In the genomic region with DNA sequence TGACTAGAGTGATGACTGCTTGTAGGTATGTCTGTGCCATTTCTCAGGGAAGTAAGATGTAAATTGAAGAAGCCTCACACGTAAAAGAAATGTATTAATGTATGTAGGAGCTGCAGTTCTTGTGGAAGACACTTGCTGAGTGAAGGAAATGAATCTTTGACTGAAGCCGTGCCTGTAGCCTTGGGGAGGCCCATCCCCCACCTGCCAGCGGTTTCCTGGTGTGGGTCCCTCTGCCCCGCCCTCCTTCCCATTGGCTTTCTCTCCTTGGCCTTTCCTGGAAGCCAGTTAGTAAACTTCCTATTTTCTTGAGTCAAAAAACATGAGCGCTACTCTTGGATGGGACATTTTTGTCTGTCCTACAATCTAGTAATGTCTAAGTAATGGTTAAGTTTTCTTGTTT, we compare ENCODE assay signal across 18 cellular contexts. TPM values are rescaled to one million over a fixed set of nuclear protein-coding genes. Genes with fewer than 3 reads are reported as not detected.
A peak's percentile ranks its signal among the peaks of the same experiment; 100 is the strongest.
DNase-seq lines count a peak whose midpoint lies in the region; ATAC-seq, FAIRE-seq and TF ChIP-seq lines count a peak whose summit lies in the region.
"Had no signal": no experiment of that assay in that cellular context is flagged by ENCODE, and none has a peak within 500 bp of the region (broad histone marks: within the 10 kb centered on the region; RNA-seq: fewer than 3 reads in every experiment).

No MANE protein-coding gene starts in this region.

- no peaks in the 10 kb centered on the region for H4K20me1 ChIP-seq in PC-9 (ENCODE audit: insufficient read depth)

- H3K4me1 ChIP-seq in lower lobe of right lung (peaks cover 15% of the 10 kb centered on the region), PC-9 (replicated peaks; ENCODE audit: insufficient read depth) (no peaks in the 10 kb centered on the region)
- H3K4me1 ChIP-seq: pancreas had no signal

- H3K9me3 Mint-ChIP-seq in T-helper 2 cell treated with Interferon-gamma antibody and Interleukin-4, amounts not matched to agents 5 μg/mL and 100 μg/mL, for 36 hours, result no peaks in the 10 kb centered on the region
- no peaks in the 10 kb centered on the region for H3K9me3 Mint-ChIP-seq in activated CD8-positive, alpha-beta memory T cell treated with anti-CD3 and anti-CD28 coated beads, Interleukin-2, amount 10 ng/mL, durations not matched to agents 7 days and 5 days (ENCODE audit: low read depth)

- H3K36me3 ChIP-seq in lower lobe of right lung (no peaks in the 10 kb centered on the region), PC-9 (ENCODE audit: low read depth) (no peaks in the 10 kb centered on the region)
- H3K36me3 ChIP-seq: pancreas, transverse colon had no signal

- peak overlapping the region; percentile 75 for H3K27ac Mint-ChIP-seq in T-helper 2 cell treated with Interferon-gamma antibody and Interleukin-4, amounts not matched to agents 5 μg/mL and 100 μg/mL, for 36 hours
- H3K27ac Mint-ChIP-seq in activated CD8-positive, alpha-beta memory T cell treated with anti-CD3 and anti-CD28 coated beads, Interleukin-2, amount 10 ng/mL, durations not matched to agents 7 days and 5 days, result peak overlapping the region; percentile 41

- TF ChIP-seq CTCF in lower lobe of right lung (IDR thresholded peaks at IDR 0.05) (no peak), PC-9 (conservative IDR thresholded peaks at IDR 0.05) (no peak)

- H3K4me3 ChIP-seq in lower lobe of right lung, result no peak overlapping the region
- no peak overlapping the region for H3K4me3 ChIP-seq in PC-9
- H3K4me3 ChIP-seq: coronary artery, pancreas, transverse colon had no signal

- intact Hi-C loops in lower lobe of right lung (cut with DNase I), result no loop called here
- intact Hi-C loops in PC-9 (cut with micrococcal nuclease; ENCODE audit: unreplicated experiment), result loop anchor here (5.0 kb wide), 1 partner anchor 221 kb away; no protein-coding TSS in a partner anchor

- ATAC-seq in activated CD8-positive, alpha-beta memory T cell treated with anti-CD3 and anti-CD28 coated beads, Interleukin-2, amount 10 ng/mL, durations not matched to agents 7 days and 5 days, result no peak
- no peak for ATAC-seq in lower lobe of right lung

- peaks cover 76% of the 10 kb centered on the region for H3K4me1 Mint-ChIP-seq in T-helper 2 cell treated with Interferon-gamma antibody and Interleukin-4, amounts not matched to agents 5 μg/mL and 100 μg/mL, for 36 hours (ENCODE audit: low read depth)
- peaks cover 55% of the 10 kb centered on the region for H3K4me1 Mint-ChIP-seq in activated CD8-positive, alpha-beta memory T cell treated with anti-CD3 and anti-CD28 coated beads, Interleukin-2, amount 10 ng/mL, durations not matched to agents 7 days and 5 days

- H3K4me3 Mint-ChIP-seq in T-helper 2 cell treated with Interferon-gamma antibody and Interleukin-4, amounts not matched to agents 5 μg/mL and 100 μg/mL, for 36 hours, result peak overlapping the region; percentile 6
- no peak overlapping the region for H3K4me3 Mint-ChIP-seq in activated CD8-positive, alpha-beta memory T cell treated with anti-CD3 and anti-CD28 coated beads, Interleukin-2, amount 10 ng/mL, durations not matched to agents 7 days and 5 days

- BruUV-seq in PC-9 (replicated peaks; lab: Mats Ljungman, UMichigan), result no TSS peak

- no peaks in the 10 kb centered on the region for H3K27me3 ChIP-seq in lower lobe of right lung (ENCODE audit: low read depth)
- peaks cover 91% of the 10 kb centered on the region for H3K27me3 ChIP-seq in PC-9 (ENCODE audit: insufficient read depth, low read depth)
- H3K27me3 ChIP-seq: pancreas had no signal

- H3K27ac ChIP-seq in lower lobe of right lung (peak overlapping the region; percentile 47), PC-9 (no peak overlapping the region)
- H3K27ac ChIP-seq: pancreas, transverse colon had no signal

- no peak overlapping the region for H2AFZ ChIP-seq in PC-9

- H3K9me2 ChIP-seq in PC-9 (ENCODE audit: insufficient read depth), result no peaks in the 10 kb centered on the region

- no peak for DNase-seq in T-helper 2 cell treated with Interferon-gamma antibody and Interleukin-4, amounts not matched to agents 5 μg/mL and 100 μg/mL, for 36 hours (ENCODE audit: low spot score)
- no peak for DNase-seq in T-helper 2 cell
- DNase-seq in GM18507 (ENCODE audit: extremely low spot score, insufficient read length, low read depth), result no peak
- DNase-seq in activated CD8-positive, alpha-beta memory T cell treated with anti-CD3 and anti-CD28 coated beads, Interleukin-2, amount 10 ng/mL, durations not matched to agents 7 days and 5 days, result no peak
- DNase-seq in lower lobe of right lung, result no peak
- DNase-seq in nucleus accumbens (lab: John Stamatoyannopoulos, UW), result no peak
- no peak for DNase-seq in PC-9
- DNase-seq in NCI-H2196 treated with DMSO at 0.1 percent for 48 hours (lab: John Stamatoyannopoulos, UW; ENCODE audit: unreplicated experiment), result no peak
- DNase-seq: activated CD4-positive, CD25-positive, alpha-beta regulatory T cell; midbrain; NCI-H2107; stimulated activated CD4-positive, alpha-beta T cell treated with anti-CD3 and anti-CD28 coated beads, Interleukin-4, amount 100 ng/mL, for 24 hours; transverse colon had no signal

- peaks cover 90% of the 10 kb centered on the region for H3K36me3 Mint-ChIP-seq in T-helper 2 cell treated with Interferon-gamma antibody and Interleukin-4, amounts not matched to agents 5 μg/mL and 100 μg/mL, for 36 hours (ENCODE audit: low read depth)
- peaks cover 90% of the 10 kb centered on the region for H3K36me3 Mint-ChIP-seq in activated CD8-positive, alpha-beta memory T cell treated with anti-CD3 and anti-CD28 coated beads, Interleukin-2, amount 10 ng/mL, durations not matched to agents 7 days and 5 days

- no peaks in the 10 kb centered on the region for H3F3A ChIP-seq in PC-9 (ENCODE audit: insufficient read depth, low read depth)

- H3K4me2 ChIP-seq in PC-9, result no peak overlapping the region

- H3K79me2 ChIP-seq in PC-9 (ENCODE audit: low read depth), result no peaks in the 10 kb centered on the region

- no peaks in the 10 kb centered on the region for H3K27me3 Mint-ChIP-seq in T-helper 2 cell treated with Interferon-gamma antibody and Interleukin-4, amounts not matched to agents 5 μg/mL and 100 μg/mL, for 36 hours (ENCODE audit: low read depth)
- H3K27me3 Mint-ChIP-seq in activated CD8-positive, alpha-beta memory T cell treated with anti-CD3 and anti-CD28 coated beads, Interleukin-2, amount 10 ng/mL, durations not matched to agents 7 days and 5 days, result no peaks in the 10 kb centered on the region

- POLR2A ChIA-PET in PC-9 (lab: Charles Lee; ENCODE audit: unreplicated experiment), result no interaction called here

- CTCF ChIA-PET in activated CD8-positive, alpha-beta memory T cell treated with anti-CD3 and anti-CD28 coated beads, Interleukin-2, amount 10 ng/mL, durations not matched to agents 7 days and 5 days (lab: Charles Lee), result interaction anchor here (1.3 kb wide), 1 partner anchor 217 kb away, joined by 3 read pairs; no protein-coding TSS in a partner anchor
- CTCF ChIA-PET in PC-9 (lab: Charles Lee), result no interaction called here

- H3K9me3 ChIP-seq in lower lobe of right lung, result no peaks in the 10 kb centered on the region
- no peaks in the 10 kb centered on the region for H3K9me3 ChIP-seq in PC-9 (ENCODE audit: insufficient read depth, low read depth)
- H3K9me3 ChIP-seq: pancreas, transverse colon had no signal

- FAIRE-seq in GM18507 (lab: Jason Lieb, UNC), result peak; percentile 12
- FAIRE-seq: islet of Langerhans, pancreas had no signal

RNA-seq across cellular contexts. Expression of gene IRF4, which starts 16.6 kb away (rescaled TPM):
- total RNA-seq in activated CD8-positive, alpha-beta memory T cell treated with anti-CD3 and anti-CD28 coated beads, Interleukin-2, amount 10 ng/mL, durations not matched to agents 7 days and 5 days, result 100 to 1,000 TPM; 184 to 254 TPM
- total RNA-seq in lower lobe of right lung (6.0 TPM), PC-9 (2021) (not detected in 2 replicates)
- total RNA-seq: A172, glomerular endothelial cell had no signal

Comparison
In these comparisons a context has a peak if more than half of its experiments do, and no peak if none do; other contexts are left out.
1. RNA of gene IRF4, which starts 16.6 kb away (total RNA-seq): 184 to 254 TPM in activated CD8-positive, alpha-beta memory T cell treated with anti-CD3 and anti-CD28 coated beads, Interleukin-2, amount 10 ng/mL, durations not matched to agents 7 days and 5 days; 6.0 TPM in lower lobe of right lung (single experiment) and not detected in PC-9; every median in the first group is over 10 times any median in the second.